In the genomic region with DNA sequence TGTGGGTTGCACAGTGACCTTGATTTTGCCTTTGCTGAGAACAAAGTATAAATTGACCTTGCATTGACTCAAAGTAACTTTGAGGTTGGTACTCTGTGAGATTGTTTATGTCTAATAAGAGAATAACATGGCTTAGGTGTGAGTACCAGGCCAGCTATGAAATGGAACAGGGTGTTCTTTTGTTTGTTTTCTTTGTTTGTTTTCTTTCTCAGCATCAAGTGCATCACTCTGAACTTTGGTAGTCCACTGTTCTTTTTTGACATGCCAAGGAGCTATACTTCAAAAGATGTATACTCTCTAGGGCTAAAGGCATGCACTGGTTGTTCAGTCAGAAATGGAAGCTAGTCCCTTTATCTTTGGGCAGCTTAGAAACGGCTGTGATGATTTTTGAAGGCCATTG, we compare ENCODE assay signal across 24 cellular contexts. TPM values are rescaled to one million over a fixed set of nuclear protein-coding genes. Genes with fewer than 3 reads are reported as not detected.
DNase-seq lines count a peak whose midpoint lies in the region; ATAC-seq, FAIRE-seq and TF ChIP-seq lines count a peak whose summit lies in the region.
"Had no signal": no experiment of that assay in that cellular context is flagged by ENCODE, and none has a peak within 500 bp of the region (broad histone marks: within the 10 kb centered on the region; RNA-seq: fewer than 3 reads in every experiment).

No MANE protein-coding gene starts in this region.

- intact Hi-C loops in PC-3 (cut with micrococcal nuclease), result no loop called here
- intact Hi-C loops in endothelial cell of umbilical vein (cut with micrococcal nuclease), result no loop called here
- intact Hi-C loops in mucosa of descending colon (cut with DNase I, micrococcal nuclease), result no loop called here
- intact Hi-C loops in pancreas (cut with DNase I), result no loop called here

- H4K20me1 ChIP-seq in PC-3 (ENCODE audit: low read length) (no peaks in the 10 kb centered on the region), endothelial cell of umbilical vein (replicated peaks; ENCODE audit: control insufficient read depth, extremely low read depth, insufficient read depth, low read length) (no peaks in the 10 kb centered on the region)

- H3F3A ChIP-seq in PC-3 (ENCODE audit: low read length, unreplicated experiment), result no peaks in the 10 kb centered on the region

- CTCF ChIA-PET in PC-3 (lab: Charles Lee), result no interaction called here
- CTCF ChIA-PET in endothelial cell of umbilical vein (lab: Charles Lee), result interaction anchor here (0.8 kb wide), 1 partner anchor 106 kb away, joined by 3 read pairs; no protein-coding TSS in a partner anchor

- dilution Hi-C loops in endothelial cell of umbilical vein (cut with MboI; ENCODE audit: extremely low pct_ligation_motif_present, low sequenced_read_pairs), result no loop called here

- TF ChIP-seq POLR2A in endothelial cell of umbilical vein (IDR thresholded peaks at IDR 0.05; ENCODE audit: low read depth, low read length), result no peak

- FAIRE-seq in endothelial cell of umbilical vein (lab: Jason Lieb, UNC), result no peak
- no peak for FAIRE-seq in pancreas (lab: Jason Lieb, UNC)
- FAIRE-seq in HTR-8/SVneo (lab: Jason Lieb, UNC), result no peak
- FAIRE-seq: GM12892, GM18507 had no signal

- H3K9me2 ChIP-seq in PC-3 (replicated peaks; ENCODE audit: low read length), result no peaks in the 10 kb centered on the region

- DNase-seq in PC-3 (no peak), endothelial cell of umbilical vein (ENCODE audit: low read depth, low spot score) (no peak), mucosa of descending colon (no peak), putamen (ENCODE audit: low spot score) (no peak), pancreas (no peak), HTR-8/SVneo (ENCODE audit: insufficient read length, low spot score) (no peak)
- DNase-seq: 8988T; ACHN; CD4-positive, alpha-beta T cell; DMS153; DMS79; GDM1; GM23248; HCEC 1CT had no signal

- H3K4me1 ChIP-seq in ACC112 (ENCODE audit: control insufficient read depth, insufficient read depth, low read length, unreplicated experiment), result peaks cover 4% of the 10 kb centered on the region
- H3K4me1 ChIP-seq in PC-3 (ENCODE audit: insufficient read depth, low read length), result no peaks in the 10 kb centered on the region
- no peaks in the 10 kb centered on the region for H3K4me1 ChIP-seq in endothelial cell of umbilical vein (ENCODE audit: control insufficient read depth, extremely low read depth, insufficient read depth, low read length)
- no peaks in the 10 kb centered on the region for H3K4me1 ChIP-seq in mucosa of descending colon (ENCODE audit: low read depth)
- no peaks in the 10 kb centered on the region for H3K4me1 ChIP-seq in pancreas

- H3K9me1 ChIP-seq in endothelial cell of umbilical vein (replicated peaks; ENCODE audit: control insufficient read depth, extremely low read depth, insufficient read depth, low read length), result no peaks in the 10 kb centered on the region

- 33 to 44% methylated on average over 1 of the region's 1 CpG for WGBS in pancreas, 2 donors

- ATAC-seq in PC-3, result peak; percentile 35; the same call in 1 of the 2 replicates
- peak; percentile 27 for ATAC-seq in mucosa of descending colon
- ATAC-seq in pancreas, result no peak

- no peaks in the 10 kb centered on the region for H3K79me2 ChIP-seq in ACC112 (ENCODE audit: control insufficient read depth, insufficient read depth, low read length, unreplicated experiment)
- H3K79me2 ChIP-seq in PC-3 (ENCODE audit: low read length), result no peaks in the 10 kb centered on the region
- H3K79me2 ChIP-seq in endothelial cell of umbilical vein (ENCODE audit: control insufficient read depth, insufficient read depth, low read length), result no peaks in the 10 kb centered on the region

- no peak overlapping the region for H3K4me3 ChIP-seq in ACC112 (ENCODE audit: low read depth, low read length)
- H3K4me3 ChIP-seq in PC-3 (ENCODE audit: low read length), result no peak overlapping the region
- H3K4me3 ChIP-seq in endothelial cell of umbilical vein (replicated peaks in 1 of 3; ENCODE audit: insufficient read depth in 1 of 3, low read depth in 1 of 3, low read length in 3 of 3), result no peak overlapping the region
- H3K4me3 ChIP-seq in mucosa of descending colon, result no peak overlapping the region
- no peak overlapping the region for H3K4me3 ChIP-seq in pancreas
- H3K4me3 ChIP-seq: GM23248 had no signal

- H3K9me3 ChIP-seq in PC-3 (ENCODE audit: low read length) (no peaks in the 10 kb centered on the region), endothelial cell of umbilical vein (replicated peaks; ENCODE audit: control insufficient read depth, insufficient read depth, low read length) (no peaks in the 10 kb centered on the region), mucosa of descending colon (no peaks in the 10 kb centered on the region), pancreas (no peaks in the 10 kb centered on the region)

- BruUV-seq in PC-3 (replicated peaks; lab: Mats Ljungman, UMichigan), result no TSS peak
- BruUV-seq in endothelial cell of umbilical vein (replicated peaks; lab: Mats Ljungman, UMichigan), result no TSS peak

- H3K36me3 ChIP-seq in ACC112 (ENCODE audit: insufficient read depth, low read length), result no peaks in the 10 kb centered on the region
- no peaks in the 10 kb centered on the region for H3K36me3 ChIP-seq in PC-3 (ENCODE audit: low read depth, low read length)
- no peaks in the 10 kb centered on the region for H3K36me3 ChIP-seq in endothelial cell of umbilical vein (ENCODE audit: control insufficient read depth in 2 of 2, extremely low read depth in 1 of 2, insufficient read depth in 2 of 2, low read length in 2 of 2)
- H3K36me3 ChIP-seq in mucosa of descending colon (ENCODE audit: low read depth), result no peaks in the 10 kb centered on the region
- H3K36me3 ChIP-seq in pancreas, result no peaks in the 10 kb centered on the region

- H3K27me3 ChIP-seq in ACC112 (ENCODE audit: insufficient read depth, low read length), result no peaks in the 10 kb centered on the region
- no peaks in the 10 kb centered on the region for H3K27me3 ChIP-seq in PC-3 (ENCODE audit: low read length)
- no peaks in the 10 kb centered on the region for H3K27me3 ChIP-seq in endothelial cell of umbilical vein (ENCODE audit: control insufficient read depth in 2 of 2, insufficient read depth in 2 of 2, low read length in 2 of 2)
- H3K27me3 ChIP-seq in pancreas, result no peaks in the 10 kb centered on the region

- H3K4me2 ChIP-seq in PC-3 (ENCODE audit: low read length) (no peak overlapping the region), endothelial cell of umbilical vein (ENCODE audit: insufficient read depth, low read length) (no peak overlapping the region)

- H3K9ac ChIP-seq in PC-3 (ENCODE audit: low read length) (no peak overlapping the region), endothelial cell of umbilical vein (replicated peaks; ENCODE audit: extremely low read depth, insufficient read depth, low read length) (no peak overlapping the region)
- H3K9ac ChIP-seq: GM23248 had no signal

- H2AFZ ChIP-seq in ACC112 (ENCODE audit: low read length, unreplicated experiment) (peak overlapping the region; percentile 9), PC-3 (ENCODE audit: low read length) (no peak overlapping the region), endothelial cell of umbilical vein (ENCODE audit: low read depth, low read length) (peak overlapping the region; percentile 19)
- H2AFZ ChIP-seq: GM23248 had no signal

- H3K27ac ChIP-seq in ACC112 (ENCODE audit: low read depth, low read length) (no peak overlapping the region), PC-3 (ENCODE audit: low read length) (no peak overlapping the region), endothelial cell of umbilical vein (ENCODE audit: insufficient read depth, low read depth, low read length) (no peak overlapping the region), pancreas (no peak overlapping the region)
- H3K27ac ChIP-seq: C4-2B, GM23248, HL-60 had no signal

- POLR2A ChIA-PET in PC-3 (lab: Charles Lee; ENCODE audit: unreplicated experiment), result interaction anchor here (0.6 kb wide), 1 partner anchor 618 kb away, joined by 3 read pairs; no protein-coding TSS in a partner anchor
- POLR2A ChIA-PET in endothelial cell of umbilical vein (lab: Charles Lee), result no interaction called here

- TF ChIP-seq CTCF in PC-3 (conservative IDR thresholded peaks at IDR 0.05; ENCODE audit: low read depth, low read length), result no peak
- TF ChIP-seq CTCF in endothelial cell of umbilical vein (IDR thresholded peaks at IDR 0.05; ENCODE audit: extremely low read depth in 1 of 2, insufficient read depth in 1 of 2, low read depth in 1 of 2, low read length in 2 of 2), result no peak
- no peak for TF ChIP-seq CTCF in mucosa of descending colon (IDR thresholded peaks at IDR 0.05)
- TF ChIP-seq CTCF in pancreas (IDR thresholded peaks at IDR 0.05), result no peak

TF ChIP-seq in endothelial cell of umbilical vein, 7 proteins besides CTCF, POLR2A, EP300 and RAD21 (continues in another document):
- TF ChIP-seq GATA2 (IDR thresholded peaks at IDR 0.05; ENCODE audit: insufficient read depth, insufficient read length, low read depth, low read length), result no peak

RNA-seq across cellular contexts. Expression of a gene that starts 5.1 kb away (rescaled TPM):
- total RNA-seq in PC-3 (2014; rRNA removed) (0.11 and 0.29 TPM in 2 replicates), endothelial cell of umbilical vein (0.44 and 0.58 TPM in 2 replicates), mucosa of descending colon (10 to 100 TPM in 1 of 3 donors, 1 to 10 TPM in 2; 1.2 to 21.7 (median 4.6) TPM), pancreas (under 1 TPM in 4 of 6 donors, not detected in 2; 0.03 to 0.12 (median 0.08) TPM)
- polyA plus RNA-seq in endothelial cell of umbilical vein (0.16 and 0.22 TPM in 2 replicates), pancreas (under 1 TPM; 0.02 to 0.04 TPM)
- polyA plus RNA-seq in endothelial cell of umbilical vein (2011; cell fraction: cytosol; rRNA removed), result 0.19 and 0.21 TPM in 2 replicates
- 0.42 and 0.83 TPM in 2 replicates for polyA plus RNA-seq in endothelial cell of umbilical vein (2011; cell fraction: nucleus; rRNA removed)
- 0.15 and 0.20 TPM in 2 replicates for polyA plus RNA-seq in endothelial cell of umbilical vein (2012)
- 1.1 and 1.3 TPM in 2 replicates for polyA minus RNA-seq in endothelial cell of umbilical vein
- polyA minus RNA-seq in endothelial cell of umbilical vein (2011; cell fraction: cytosol; rRNA and poly(A)+ RNA removed), result not detected
- polyA minus RNA-seq in endothelial cell of umbilical vein (2011; cell fraction: nucleus; rRNA and poly(A)+ RNA removed), result 2.1 and 2.4 TPM in 2 replicates
- total RNA-seq: CD4-positive, alpha-beta T cell; Daoy; GM23248; H4; HT1080 had no signal
- polyA plus RNA-seq: BJ, GM23248, IgD-negative memory B cell had no signal

RNA-seq across cellular contexts. Expression of a gene that starts 43.3 kb away (rescaled TPM):
- total RNA-seq in PC-3 (2014; rRNA removed) (0.22 TPM in 1 of 2 replicates, not detected in the other), endothelial cell of umbilical vein (0.32 TPM in 1 of 2 replicates, not detected in the other), mucosa of descending colon (100 to 1,000 TPM in 2 of 3 donors, 10 to 100 TPM in 1; 92.0 to 219 (median 160) TPM), pancreas (1 to 10 TPM in 2 of 6 donors, under 1 TPM in 3, not detected in 1; 0.12 to 3.4 (median 0.58) TPM)
- polyA plus RNA-seq in endothelial cell of umbilical vein (0.32 and 0.40 TPM in 2 replicates), pancreas (under 1 TPM; 0.12 to 0.27 TPM)
- polyA plus RNA-seq in endothelial cell of umbilical vein (2011; cell fraction: cytosol; rRNA removed), result 0.52 and 0.54 TPM in 2 replicates
- 0.38 and 0.64 TPM in 2 replicates for polyA plus RNA-seq in endothelial cell of umbilical vein (2011; cell fraction: nucleus; rRNA removed)
- polyA plus RNA-seq in endothelial cell of umbilical vein (2012), result 0.11 TPM in 1 of 2 replicates, not detected in the other
- polyA minus RNA-seq in endothelial cell of umbilical vein, result 0.19 and 0.25 TPM in 2 replicates
- not detected for polyA minus RNA-seq in endothelial cell of umbilical vein (2011; cell fraction: cytosol; rRNA and poly(A)+ RNA removed)
- polyA minus RNA-seq in endothelial cell of umbilical vein (2011; cell fraction: nucleus; rRNA and poly(A)+ RNA removed), result 0.48 TPM in 1 of 2 replicates, not detected in the other
- total RNA-seq: CD4-positive, alpha-beta T cell; GM23248 had no signal
- polyA plus RNA-seq: BJ, GM23248 had no signal

Comparison
In these comparisons a context has a peak if more than half of its experiments do, and no peak if none do; other contexts are left out.
1. ATAC-seq: peak in PC-3 (single experiment) and mucosa of descending colon (single experiment); none in pancreas (0 of 4).
2. RNA of a gene that starts 43.3 kb away (total RNA-seq): 92.0 to 219 TPM in mucosa of descending colon; 0.12 to 3.4 TPM in pancreas, 0.22 TPM in PC-3 and 0.32 TPM in endothelial cell of umbilical vein; every median in the first group is over 10 times any median in the second.